ENCODE assay signal across 8 cellular contexts in genomic region chr1:20731057-20731991, GRCh38. TPM values are rescaled to one million over a fixed set of nuclear protein-coding genes. Genes with fewer than 3 reads are reported as not detected.
A peak's percentile ranks its signal among the peaks of the same experiment; 100 is the strongest.
DNase-seq lines count a peak whose midpoint lies in the region; ATAC-seq, FAIRE-seq and TF ChIP-seq lines count a peak whose summit lies in the region.

No MANE protein-coding gene starts in this region.

- no peak overlapping the region for H2AFZ ChIP-seq in HCT116 (ENCODE audit: low read depth, low read length, poor library complexity, severe bottlenecking)

- ATAC-seq in HCT116 = peak; percentile 8; the same call in 1 of the 2 replicates
- no peak for ATAC-seq in activated T-helper 17 cell treated with anti-CD3 and anti-CD28 coated beads, Interleukin-2, amount 50 U/mL, for 72 hours (replicated peaks)
- no peak for ATAC-seq in GM19395 (IDR thresholded peaks at IDR 0.05; ENCODE audit: unreplicated experiment)

- H4K20me1 ChIP-seq in HCT116 (ENCODE audit: insufficient read depth) = no peaks in the 10 kb centered on the region

- 33 to 44% methylated on average over 12 to 22 of the region's 62 CpGs for WGBS in thyroid gland, 2 donors

- CTCF ChIA-PET in CD4-positive, alpha-beta memory T cell (lab: Charles Lee; ENCODE audit: partially characterized antibody) = interaction anchor here (1.5 to 2.2 kb wide), 3 partner anchors 10 to 464 kb away, joined by 3 to 9 read pairs (median 4); no protein-coding TSS in a partner anchor
- CTCF ChIA-PET in HCT116 (lab: Charles Lee) = interaction anchor here (0.8 to 2.7 kb wide), 2 partner anchors 34 to 464 kb away, joined by 4 to 13 read pairs; no protein-coding TSS in a partner anchor

- peak overlapping the region; percentile 68 for H3K9ac ChIP-seq in HCT116 (ENCODE audit: low read length)
- H3K9ac ChIP-seq in kidney (ENCODE audit: low read length in 2 of 2) = no peak overlapping the region

- TF ChIP-seq CTCF in HCT116 (IDR thresholded peaks at IDR 0.05 in 2 of 3, conservative IDR thresholded peaks at IDR 0.05 in 1 of 3; ENCODE audit: borderline replicate concordance in 1 of 3, insufficient read depth in 1 of 3, low read depth in 2 of 3, low read length in 2 of 3) = no peak
- no peak for TF ChIP-seq CTCF in kidney (IDR thresholded peaks at IDR 0.05; ENCODE audit: borderline replicate concordance, extremely low read depth, insufficient read depth)
- TF ChIP-seq CTCF in thyroid gland (IDR thresholded peaks at IDR 0.05) = no peak

- no peak for TF ChIP-seq POLR2A in HCT116 (IDR thresholded peaks at IDR 0.05; ENCODE audit: borderline replicate concordance, extremely low read depth, insufficient read depth, insufficient read length)
- TF ChIP-seq POLR2A in thyroid gland (IDR thresholded peaks at IDR 0.05) = no peak

- POLR2A ChIA-PET in CD4-positive, alpha-beta memory T cell (lab: Charles Lee; ENCODE audit: partially characterized antibody) = interaction anchor here (0.8 to 2.3 kb wide), 5 partner anchors 13 to 56 kb away, joined by 3 to 7 read pairs (median 5); partner anchors contain the start of genes HP1BP3 and KIF17
- POLR2A ChIA-PET in HCT116 (lab: Charles Lee) = no interaction called here

- no peaks in the 10 kb centered on the region for H3K9me3 ChIP-seq in CD4-positive, alpha-beta memory T cell (ENCODE audit: control insufficient read depth in 1 of 2, low read length in 2 of 2)
- H3K9me3 ChIP-seq in HCT116 (ENCODE audit: control insufficient read depth in 1 of 2, insufficient read depth in 1 of 2, low read depth in 1 of 2, low read length in 2 of 2) (no peaks in the 10 kb centered on the region), kidney (ENCODE audit: control insufficient read depth in 1 of 2, low read length in 2 of 2) (no peaks in the 10 kb centered on the region), thyroid gland (no peaks in the 10 kb centered on the region)

- peaks cover 3 to 19% of the 10 kb centered on the region in 2 donors for H3K27me3 Mint-ChIP-seq in CD4-positive, alpha-beta memory T cell
- H3K27me3 Mint-ChIP-seq in activated T-helper 17 cell treated with anti-CD3 and anti-CD28 coated beads, Interleukin-2, amount 50 U/mL, for 72 hours = peaks cover 12% of the 10 kb centered on the region

- peak overlapping the region; percentile 88 for H3K4me2 ChIP-seq in HCT116 (ENCODE audit: low read length)

- peaks cover 5% of the 10 kb centered on the region; the same call in 1 of the 2 replicates for H3K79me2 ChIP-seq in HCT116 (ENCODE audit: insufficient read depth, low read length)

- no peaks in the 10 kb centered on the region for H3K9me2 ChIP-seq in HCT116 (ENCODE audit: insufficient read depth)

- BruUV-seq in HCT116 (replicated peaks; lab: Mats Ljungman, UMichigan) = no TSS peak

- H3K4me1 Mint-ChIP-seq in CD4-positive, alpha-beta memory T cell = peaks cover 10 to 23% (median 13%) of the 10 kb centered on the region in 4 donors
- H3K4me1 Mint-ChIP-seq in activated T-helper 17 cell treated with anti-CD3 and anti-CD28 coated beads, Interleukin-2, amount 50 U/mL, for 72 hours = peaks cover 9% of the 10 kb centered on the region

- peaks cover 0 to 2% of the 10 kb centered on the region in 2 donors for H3K36me3 Mint-ChIP-seq in CD4-positive, alpha-beta memory T cell
- no peaks in the 10 kb centered on the region for H3K36me3 Mint-ChIP-seq in activated T-helper 17 cell treated with anti-CD3 and anti-CD28 coated beads, Interleukin-2, amount 50 U/mL, for 72 hours (ENCODE audit: low read depth)

- peaks cover 0 to 2% (median 0%) of the 10 kb centered on the region in 8 donors for H3K9me3 Mint-ChIP-seq in CD4-positive, alpha-beta memory T cell
- no peaks in the 10 kb centered on the region for H3K9me3 Mint-ChIP-seq in activated T-helper 17 cell treated with anti-CD3 and anti-CD28 coated beads, Interleukin-2, amount 50 U/mL, for 72 hours

- H3K4me3 Mint-ChIP-seq in CD4-positive, alpha-beta memory T cell = peak overlapping the region; percentile 72 to 91 (median 78)
- H3K4me3 Mint-ChIP-seq in activated T-helper 17 cell treated with anti-CD3 and anti-CD28 coated beads, Interleukin-2, amount 50 U/mL, for 72 hours = peak overlapping the region; percentile 63

- H3K27ac Mint-ChIP-seq in CD4-positive, alpha-beta memory T cell = peak overlapping the region in 1 of 7 donors; percentile 54
- H3K27ac Mint-ChIP-seq in activated T-helper 17 cell treated with anti-CD3 and anti-CD28 coated beads, Interleukin-2, amount 50 U/mL, for 72 hours = no peak overlapping the region

- H3K27ac ChIP-seq in CD4-positive, alpha-beta memory T cell (ENCODE audit: low read depth, low read length) = no peak overlapping the region
- H3K27ac ChIP-seq in HCT116 (ENCODE audit: low read depth, low read length) (peak overlapping the region; percentile 22; the same call in 1 of the 2 replicates), kidney (ENCODE audit: low read depth in 2 of 2, low read length in 2 of 2) (no peak overlapping the region), thyroid gland (no peak overlapping the region)

- H3K4me3 ChIP-seq in CD4-positive, alpha-beta memory T cell (ENCODE audit: low read length in 2 of 2) = no peak overlapping the region
- H3K4me3 ChIP-seq in HCT116 (replicated peaks in 1 of 2; ENCODE audit: low read depth in 1 of 2, low read length in 2 of 2) = peak overlapping the region; percentile 51 to 56
- peak overlapping the region in 1 of 2 donors; percentile 21 for H3K4me3 ChIP-seq in kidney (ENCODE audit: low read length in 2 of 2)
- H3K4me3 ChIP-seq in thyroid gland (replicated peaks in 1 of 3) = peak overlapping the region in 2 of 3 donors; percentile 3 to 47

- intact Hi-C loops in CD4-positive, alpha-beta memory T cell (cut with micrococcal nuclease) = loop anchor here (5.0 kb wide), 1 partner anchor 56 kb away; the partner anchor contains the start of gene HP1BP3
- intact Hi-C loops in HCT116 (cut with micrococcal nuclease) (no loop called here), kidney (cut with DNase I) (no loop called here), thyroid gland (cut with DNase I) (no loop called here)

- TF ChIP-seq RAD21 in HCT116 (IDR thresholded peaks at IDR 0.05; ENCODE audit: low read depth) = no peak

- no peaks in the 10 kb centered on the region for H3K27me3 ChIP-seq in CD4-positive, alpha-beta memory T cell (ENCODE audit: insufficient read depth, low read length)
- H3K27me3 ChIP-seq in HCT116 (ENCODE audit: insufficient read depth, low read length) = no peaks in the 10 kb centered on the region
- no peaks in the 10 kb centered on the region for H3K27me3 ChIP-seq in thyroid gland

- FAIRE-seq in kidney (lab: Jason Lieb, UNC) = no peak

- peaks cover 17% of the 10 kb centered on the region for H3K4me1 ChIP-seq in CD4-positive, alpha-beta memory T cell (ENCODE audit: insufficient read depth, low read length)
- H3K4me1 ChIP-seq in HCT116 (ENCODE audit: control insufficient read depth in 1 of 2, insufficient read depth in 2 of 2, low read length in 2 of 2) = peaks cover 17 to 49% of the 10 kb centered on the region in 2 experiments
- peaks cover 14% of the 10 kb centered on the region in 2 donors for H3K4me1 ChIP-seq in kidney (ENCODE audit: control insufficient read depth in 1 of 2, insufficient read depth in 1 of 2, low read depth in 1 of 2, low read length in 2 of 2)
- H3K4me1 ChIP-seq in thyroid gland = peaks cover 17 to 21% of the 10 kb centered on the region in 2 donors

- RAD21 ChIA-PET in HCT116 (lab: Charles Lee; ENCODE audit: low non-redundant PET in 1 of 2, low total read pairs in 2 of 2, uncharacterized antibody in 2 of 2, unreplicated experiment in 2 of 2) = interaction anchor here in 1 of 2 experiments (1.0 kb wide), 2 partner anchors 34 to 156 kb away, joined by 3 to 5 read pairs; no protein-coding TSS in a partner anchor

- no peaks in the 10 kb centered on the region for H3K36me3 ChIP-seq in CD4-positive, alpha-beta memory T cell (ENCODE audit: insufficient read depth, low read length)
- H3K36me3 ChIP-seq in HCT116 (ENCODE audit: control insufficient read depth in 1 of 2, insufficient read depth in 2 of 2, low read length in 2 of 2) (no peaks in the 10 kb centered on the region), kidney (ENCODE audit: control insufficient read depth in 1 of 2, insufficient read depth in 2 of 2, low read length in 2 of 2) (no peaks in the 10 kb centered on the region), thyroid gland (no peaks in the 10 kb centered on the region)

- DNase-seq in CD4-positive, alpha-beta memory T cell = peak in 2 of 5 donors; percentile 19 to 25
- DNase-seq in HCT116 (ENCODE audit: low read depth, low spot score) (no peak), kidney (peak; percentile 77), thyroid gland (no peak), dedifferentiated amniotic fluid mesenchymal stem cell (ENCODE audit: extremely low spot score) (no peak), NCI-H2081 (lab: John Stamatoyannopoulos, UW) (no peak)

TF ChIP-seq in HCT116, 20 proteins besides CTCF, POLR2A, EP300 and RAD21 (continues in another document):
- no peak for TF ChIP-seq ZNF274 (IDR thresholded peaks at IDR 0.05; ENCODE audit: low read depth, low read length)
- TF ChIP-seq POLR2AphosphoS5 (IDR thresholded peaks at IDR 0.05; ENCODE audit: low read depth, low read length) = no peak
- TF ChIP-seq SP1 (IDR thresholded peaks at IDR 0.05; ENCODE audit: low read depth) = no peak
- TF ChIP-seq EZH2 (IDR thresholded peaks at IDR 0.05) = no peak

RNA-seq across cellular contexts. Expression of gene SH2D5, which starts 1.2 kb away (rescaled TPM):
- under 1 TPM in 1 of 2 experiments, not detected in 1; 0.38 TPM for total RNA-seq in CD4-positive, alpha-beta memory T cell
- not detected for polyA plus RNA-seq in CD4-positive, alpha-beta memory T cell
- 10.4 TPM for total RNA-seq in HCT116 (2021; ENCODE audit: unreplicated experiment)
- 4.8 and 6.2 TPM in 2 replicates for polyA plus RNA-seq in HCT116 (2012)
- under 1 TPM in 1 of 2 donors, not detected in 1; 0.06 TPM for total RNA-seq in activated T-helper 17 cell treated with anti-CD3 and anti-CD28 coated beads, Interleukin-2, amount 50 U/mL, for 72 hours
- 0.57 TPM for total RNA-seq in kidney
- polyA plus RNA-seq in kidney (ENCODE audit: insufficient read depth, low read depth, low replicate concordance) = 0.19 TPM
- 1 to 10 TPM in 2 of 4 donors, under 1 TPM in 2; 0.11 to 1.4 (median 0.77) TPM for total RNA-seq in thyroid gland

RNA-seq across cellular contexts. Expression of gene KIF17, which starts 13.5 kb away (rescaled TPM):
- not detected for total RNA-seq in CD4-positive, alpha-beta memory T cell
- not detected for polyA plus RNA-seq in CD4-positive, alpha-beta memory T cell
- total RNA-seq in HCT116 (2021; ENCODE audit: unreplicated experiment) (2.4 TPM), kidney (4.9 TPM), thyroid gland (10 to 100 TPM in 1 of 4 donors, 1 to 10 TPM in 3; 7.5 to 11.5 (median 8.6) TPM)
- 0.91 and 1.3 TPM in 2 replicates for polyA plus RNA-seq in HCT116 (2012)
- total RNA-seq in activated T-helper 17 cell treated with anti-CD3 and anti-CD28 coated beads, Interleukin-2, amount 50 U/mL, for 72 hours = under 1 TPM; 0.06 to 0.85 TPM
- 3.7 TPM for polyA plus RNA-seq in kidney (ENCODE audit: insufficient read depth, low read depth, low replicate concordance)

RNA-seq across cellular contexts. Expression of gene HP1BP3, which starts 55.8 kb away (rescaled TPM):
- total RNA-seq in CD4-positive, alpha-beta memory T cell = 100 to 1,000 TPM; 352 to 366 TPM
- polyA plus RNA-seq in CD4-positive, alpha-beta memory T cell = 100 to 1,000 TPM; 202 to 208 TPM
- 207 TPM for total RNA-seq in HCT116 (2021; ENCODE audit: unreplicated experiment)
- 74.6 and 94.6 TPM in 2 replicates for polyA plus RNA-seq in HCT116 (2012)
- total RNA-seq in activated T-helper 17 cell treated with anti-CD3 and anti-CD28 coated beads, Interleukin-2, amount 50 U/mL, for 72 hours = 100 to 1,000 TPM; 223 to 244 TPM
- total RNA-seq in kidney = 198 TPM
- 52.4 TPM for polyA plus RNA-seq in kidney (ENCODE audit: insufficient read depth, low read depth, low replicate concordance)
- 100 to 1,000 TPM; 248 to 312 (median 280) TPM for total RNA-seq in thyroid gland

Comparison
In these comparisons a context has a peak if more than half of its experiments do, and no peak if none do; other contexts are left out.
1. H3K4me3 ChIP-seq: peak in HCT116 (2 of 2) and thyroid gland (2 of 3); none in CD4-positive, alpha-beta memory T cell (0 of 2).